ENCODE assay signal across 9 cellular contexts in genomic region chr6:17224501-17224900, GRCh38. TPM values are rescaled to one million over a fixed set of nuclear protein-coding genes. Genes with fewer than 3 reads are reported as not detected.
"Had no signal": no experiment of that assay in that cellular context is flagged by ENCODE, and none has a peak within 500 bp of the region (broad histone marks: within the 10 kb centered on the region; RNA-seq: fewer than 3 reads in every experiment).

No MANE protein-coding gene starts in this region.

RNA-seq across cellular contexts. Expression of gene RBM24, which starts 56.7 kb away (rescaled TPM):
- total RNA-seq: activated naive CD4-positive, alpha-beta T cell treated with anti-CD3 and anti-CD28 coated beads for 36 hours; activated naive CD4-positive, alpha-beta T cell treated with anti-CD3 and anti-CD28 coated beads, Interleukin-2, amount 50 U/mL, for 72 hours; activated naive CD8-positive, alpha-beta T cell treated with anti-CD3 and anti-CD28 coated beads for 36 hours; activated naive CD8-positive, alpha-beta T cell treated with anti-CD3 and anti-CD28 coated beads, Interleukin-2, amount 10 ng/mL, durations not matched to agents 7 days and 5 days; activated T-cell treated with anti-CD3 and anti-CD28 coated beads, Interleukin-2, amount 50 U/mL, for 4 hours; activated T-cell treated with anti-CD3 and anti-CD28 coated beads, Interleukin-2, amount 50 U/mL, for 72 hours; activated T-helper 1 cell treated with anti-CD3 and anti-CD28 coated beads, Interleukin-12 subunit alpha, Interleukin-12 subunit beta, Interleukin-2, Interleukin-4 antibody, amounts not matched to agents 30 ng/mL and 10 ng/mL and 1 ng/mL, durations not matched to agents 14 hours and 24 hours and 36 hours; activated T-helper 17 cell treated with anti-CD3 and anti-CD28 coated beads, Interleukin-2, amount 50 U/mL, for 72 hours; activated T-helper 2 cell treated with anti-CD3 and anti-CD28 coated beads, Interferon-gamma antibody, Interleukin-2, Interleukin-4, amounts not matched to agents 10 μg/mL and 5 μg/mL and 100 μg/mL, durations not matched to agents 14 hours and 24 hours and 36 hours had no signal
